Comparison of ENCODE assay signal across 22 cellular contexts in genomic region chr12:19065871-19066270, GRCh38.
DNase-seq lines count a peak whose midpoint lies in the region; TF ChIP-seq lines count a peak whose summit lies in the region.
"Had no signal": no experiment of that assay in that cellular context is flagged by ENCODE, and none has a peak within 500 bp of the region (broad histone marks: within the 10 kb centered on the region; RNA-seq: fewer than 3 reads in every experiment).

No MANE protein-coding gene starts in this region.

- H3K27ac Mint-ChIP-seq in glutamatergic neuron (ENCODE audit: unreplicated experiment) (peak overlapping the region; percentile 93), nephron progenitor cell (peak overlapping the region; percentile 9), type B pancreatic cell (peak overlapping the region; percentile 2)
- H3K27ac Mint-ChIP-seq in activated CD4-positive, alpha-beta T cell treated with anti-CD3 and anti-CD28 coated beads, Interleukin-2, amount 10 ng/mL, durations not matched to agents 7 days and 5 days, result no peak overlapping the region
- H3K27ac Mint-ChIP-seq: CD4-positive, alpha-beta memory T cell had no signal

- H3K4me1 Mint-ChIP-seq in glutamatergic neuron (ENCODE audit: low read depth, unreplicated experiment) (peaks cover 26% of the 10 kb centered on the region), nephron progenitor cell (peaks cover 14% of the 10 kb centered on the region), type B pancreatic cell (ENCODE audit: unreplicated experiment) (peaks cover 13% of the 10 kb centered on the region)
- H3K4me1 Mint-ChIP-seq in activated CD4-positive, alpha-beta T cell treated with anti-CD3 and anti-CD28 coated beads, Interleukin-2, amount 10 ng/mL, durations not matched to agents 7 days and 5 days, result no peaks in the 10 kb centered on the region
- H3K4me1 Mint-ChIP-seq: CD4-positive, alpha-beta memory T cell had no signal

- TF ChIP-seq CTCF in glutamatergic neuron (IDR thresholded peaks at IDR 0.05; ENCODE audit: partially characterized antibody, unreplicated experiment), result no peak
- no peak for TF ChIP-seq CTCF in nephron progenitor cell (IDR thresholded peaks at IDR 0.05)
- no peak for TF ChIP-seq CTCF in type B pancreatic cell (conservative IDR thresholded peaks at IDR 0.05)

- peak; percentile 36 for DNase-seq in NCI-H2227 (lab: John Stamatoyannopoulos, UW; ENCODE audit: unreplicated experiment)
- no peak for DNase-seq in glutamatergic neuron
- DNase-seq in nephron progenitor cell, result no peak
- DNase-seq in type B pancreatic cell (ENCODE audit: extremely low spot score, unreplicated experiment), result no peak
- DNase-seq in medulla oblongata (ENCODE audit: extremely low spot score), result no peak
- no peak for DNase-seq in activated CD4-positive, alpha-beta T cell treated with anti-CD3 and anti-CD28 coated beads, Interleukin-2, amount 10 ng/mL, durations not matched to agents 7 days and 5 days
- no peak for DNase-seq in activated CD8-positive, alpha-beta memory T cell treated with anti-CD3 and anti-CD28 coated beads for 24 hours
- DNase-seq: C1 segment of cervical spinal cord; CD4-positive, alpha-beta memory T cell; COR-L47; DMS 273 treated with DMSO at 0.1 percent for 48 hours; DMS79; EL; GDM1; Karpas-422; NCI-H1092 treated with DMSO at 0.1 percent for 48 hours; NCI-H1436 treated with DMSO at 0.1 percent for 48 hours; NCI-H187 treated with DMSO at 0.1 percent for 48 hours; NCI-H526 treated with DMSO at 0.1 percent for 48 hours; SIG-M5; SK-N-SH; SW 1271 had no signal

- H3K9me3 Mint-ChIP-seq in glutamatergic neuron (ENCODE audit: unreplicated experiment) (peaks cover 8% of the 10 kb centered on the region), nephron progenitor cell (no peaks in the 10 kb centered on the region), type B pancreatic cell (no peaks in the 10 kb centered on the region)
- no peaks in the 10 kb centered on the region for H3K9me3 Mint-ChIP-seq in activated CD4-positive, alpha-beta T cell treated with anti-CD3 and anti-CD28 coated beads, Interleukin-2, amount 10 ng/mL, durations not matched to agents 7 days and 5 days
- H3K9me3 Mint-ChIP-seq: CD4-positive, alpha-beta memory T cell had no signal

- no peaks in the 10 kb centered on the region for H3K27me3 Mint-ChIP-seq in glutamatergic neuron (ENCODE audit: unreplicated experiment)
- H3K27me3 Mint-ChIP-seq in nephron progenitor cell (ENCODE audit: low read depth, poor library complexity), result no peaks in the 10 kb centered on the region
- H3K27me3 Mint-ChIP-seq in type B pancreatic cell, result no peaks in the 10 kb centered on the region
- H3K27me3 Mint-ChIP-seq in activated CD4-positive, alpha-beta T cell treated with anti-CD3 and anti-CD28 coated beads, Interleukin-2, amount 10 ng/mL, durations not matched to agents 7 days and 5 days, result no peaks in the 10 kb centered on the region

- H3K4me3 Mint-ChIP-seq in glutamatergic neuron (ENCODE audit: unreplicated experiment) (peak overlapping the region; percentile 9), nephron progenitor cell (no peak overlapping the region), type B pancreatic cell (no peak overlapping the region)
- H3K4me3 Mint-ChIP-seq in activated CD4-positive, alpha-beta T cell treated with anti-CD3 and anti-CD28 coated beads, Interleukin-2, amount 10 ng/mL, durations not matched to agents 7 days and 5 days, result no peak overlapping the region
- H3K4me3 Mint-ChIP-seq: CD4-positive, alpha-beta memory T cell had no signal

- POLR2A ChIA-PET in activated CD4-positive, alpha-beta T cell treated with anti-CD3 and anti-CD28 coated beads, Interleukin-2, amount 10 ng/mL, durations not matched to agents 7 days and 5 days (lab: Charles Lee), result interaction anchor here (0.7 kb wide), 1 partner anchor 17 kb away, joined by 3 read pairs; no protein-coding TSS in a partner anchor

- CTCF ChIA-PET in activated CD4-positive, alpha-beta T cell treated with anti-CD3 and anti-CD28 coated beads, Interleukin-2, amount 10 ng/mL, durations not matched to agents 7 days and 5 days (lab: Charles Lee), result no interaction called here

- no peaks in the 10 kb centered on the region for H3K36me3 Mint-ChIP-seq in glutamatergic neuron (ENCODE audit: unreplicated experiment)
- H3K36me3 Mint-ChIP-seq in nephron progenitor cell (ENCODE audit: low read depth), result no peaks in the 10 kb centered on the region
- no peaks in the 10 kb centered on the region for H3K36me3 Mint-ChIP-seq in type B pancreatic cell
- no peaks in the 10 kb centered on the region for H3K36me3 Mint-ChIP-seq in activated CD4-positive, alpha-beta T cell treated with anti-CD3 and anti-CD28 coated beads, Interleukin-2, amount 10 ng/mL, durations not matched to agents 7 days and 5 days (ENCODE audit: low read depth)
- H3K36me3 Mint-ChIP-seq: CD4-positive, alpha-beta memory T cell had no signal
